ENCODE assay signal across 8 cellular contexts in the genomic region with DNA sequence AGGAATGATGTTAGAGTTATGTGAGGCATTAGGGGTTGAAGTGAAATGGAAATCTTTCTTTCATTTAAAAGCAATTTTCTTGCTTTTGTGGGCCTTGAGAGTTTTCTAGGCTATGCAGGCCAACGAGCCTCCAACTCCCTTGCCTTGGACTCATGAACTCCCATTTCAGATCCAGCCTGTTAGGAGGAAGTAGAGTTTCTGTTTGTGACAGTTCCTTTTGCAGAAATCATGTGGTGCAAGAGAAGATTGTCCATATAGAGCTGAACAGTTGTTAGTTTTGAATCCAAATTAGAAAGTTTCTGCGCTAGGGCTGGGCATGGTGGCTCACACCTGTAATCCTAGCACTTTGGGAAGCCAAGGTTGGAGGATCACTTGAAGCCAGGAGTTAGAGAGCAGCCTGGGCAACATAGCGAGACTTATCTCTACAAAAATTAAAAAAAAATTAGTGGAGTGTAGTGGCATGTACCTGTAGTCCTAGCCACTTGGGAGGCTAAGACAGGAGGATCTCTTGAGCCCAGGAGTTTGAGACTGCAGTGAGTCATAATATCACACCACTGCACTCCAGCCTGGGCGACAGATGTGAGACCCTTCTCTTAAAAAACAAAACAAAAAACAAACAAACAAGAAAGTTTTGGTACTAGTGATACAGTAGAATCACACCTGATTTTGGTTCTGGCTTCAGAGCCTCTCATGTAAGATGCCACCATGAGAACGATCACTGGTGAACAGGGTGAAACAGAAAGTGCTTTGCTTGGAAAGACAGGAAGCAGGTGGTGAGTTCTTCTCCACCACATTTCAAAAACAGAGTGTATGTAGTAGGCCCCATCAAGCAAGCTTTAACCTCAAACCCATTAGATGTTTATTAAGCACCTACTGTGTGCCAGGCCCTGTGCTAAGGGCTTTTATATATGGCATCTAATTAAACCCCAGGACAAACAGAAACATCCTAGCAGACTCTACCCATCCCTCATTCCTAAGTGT. TPM values are rescaled to one million over a fixed set of nuclear protein-coding genes. Genes with fewer than 3 reads are reported as not detected.
DNase-seq lines count a peak whose midpoint lies in the region; ATAC-seq and TF ChIP-seq lines count a peak whose summit lies in the region.

No MANE protein-coding gene starts in this region.

- no peak for TF ChIP-seq CTCF in GM12864 (IDR thresholded peaks at IDR 0.05; ENCODE audit: low read depth, low read length, missing control alignments)
- no peak for TF ChIP-seq CTCF in WTC11 (IDR thresholded peaks at IDR 0.05)

- no peaks in the 10 kb centered on the region for H3K9me3 Mint-ChIP-seq in effector memory CD8-positive, alpha-beta T cell
- H3K9me3 Mint-ChIP-seq in WTC11, result peaks cover 8% of the 10 kb centered on the region

- peak; percentile 95 for ATAC-seq in GM21447 (IDR thresholded peaks at IDR 0.05; ENCODE audit: unreplicated experiment)
- peak; percentile 86 for ATAC-seq in effector memory CD8-positive, alpha-beta T cell (replicated peaks)
- ATAC-seq in WTC11, result no peak

- H3K4me3 Mint-ChIP-seq in effector memory CD8-positive, alpha-beta T cell, result peak overlapping the region; percentile 10 to 46
- no peak overlapping the region for H3K4me3 Mint-ChIP-seq in WTC11

- peak overlapping the region; percentile 82 to 88 for H3K27ac Mint-ChIP-seq in effector memory CD8-positive, alpha-beta T cell
- no peak overlapping the region for H3K27ac Mint-ChIP-seq in WTC11

- CTCF ChIA-PET in WTC11 (lab: Charles Lee), result interaction anchor here (1.0 kb wide), 1 partner anchor 181 kb away, joined by 8 read pairs; no protein-coding TSS in a partner anchor

- H3K36me3 Mint-ChIP-seq in effector memory CD8-positive, alpha-beta T cell (ENCODE audit: insufficient read depth), result peaks cover 3% of the 10 kb centered on the region
- no peaks in the 10 kb centered on the region for H3K36me3 Mint-ChIP-seq in WTC11

- DNase-seq in GM12864 (ENCODE audit: low read depth) (peak; percentile 68), 8988T (no peak), WTC11 (ENCODE audit: low spot score) (no peak), OCI-M2 (lab: John Stamatoyannopoulos, UW; ENCODE audit: unreplicated experiment) (no peak)
- DNase-seq in Jurkat, Clone E6-1 (ENCODE audit: low read depth, low spot score), result peak; percentile 94
- DNase-seq in effector memory CD8-positive, alpha-beta T cell, result peak in 1 of 3 experiments; percentile 6
- DNase-seq in activated CD8-positive, alpha-beta memory T cell treated with anti-CD3 and anti-CD28 coated beads, Interleukin-2, amount 50 U/mL, for 4 hours, result no peak

- H3K27me3 Mint-ChIP-seq in effector memory CD8-positive, alpha-beta T cell, result no peaks in the 10 kb centered on the region
- no peaks in the 10 kb centered on the region for H3K27me3 Mint-ChIP-seq in WTC11 (ENCODE audit: low read depth)

- POLR2A ChIA-PET in WTC11 (lab: Charles Lee), result no interaction called here

- H3K4me1 Mint-ChIP-seq in effector memory CD8-positive, alpha-beta T cell (ENCODE audit: low read depth in 2 of 2), result peaks cover 12 to 14% of the 10 kb centered on the region in 2 donors
- H3K4me1 Mint-ChIP-seq in WTC11, result no peaks in the 10 kb centered on the region; the same call in 1 of the 2 replicates

- H3K4me3 ChIP-seq in GM12864 (ENCODE audit: low read depth, low read length), result no peak overlapping the region
- no peak overlapping the region for H3K4me3 ChIP-seq in Jurkat, Clone E6-1 (ENCODE audit: low read length)

TF ChIP-seq in WTC11, 78 proteins besides CTCF, POLR2A, EP300 and RAD21:
- TF ChIP-seq, protein P1, sequence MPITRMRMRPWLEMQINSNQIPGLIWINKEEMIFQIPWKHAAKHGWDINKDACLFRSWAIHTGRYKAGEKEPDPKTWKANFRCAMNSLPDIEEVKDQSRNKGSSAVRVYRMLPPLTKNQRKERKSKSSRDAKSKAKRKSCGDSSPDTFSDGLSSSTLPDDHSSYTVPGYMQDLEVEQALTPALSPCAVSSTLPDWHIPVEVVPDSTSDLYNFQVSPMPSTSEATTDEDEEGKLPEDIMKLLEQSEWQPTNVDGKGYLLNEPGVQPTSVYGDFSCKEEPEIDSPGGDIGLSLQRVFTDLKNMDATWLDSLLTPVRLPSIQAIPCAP (CRISPR knock-in tag; IDR thresholded peaks at IDR 0.05), result no peak
- TF ChIP-seq, protein P2, sequence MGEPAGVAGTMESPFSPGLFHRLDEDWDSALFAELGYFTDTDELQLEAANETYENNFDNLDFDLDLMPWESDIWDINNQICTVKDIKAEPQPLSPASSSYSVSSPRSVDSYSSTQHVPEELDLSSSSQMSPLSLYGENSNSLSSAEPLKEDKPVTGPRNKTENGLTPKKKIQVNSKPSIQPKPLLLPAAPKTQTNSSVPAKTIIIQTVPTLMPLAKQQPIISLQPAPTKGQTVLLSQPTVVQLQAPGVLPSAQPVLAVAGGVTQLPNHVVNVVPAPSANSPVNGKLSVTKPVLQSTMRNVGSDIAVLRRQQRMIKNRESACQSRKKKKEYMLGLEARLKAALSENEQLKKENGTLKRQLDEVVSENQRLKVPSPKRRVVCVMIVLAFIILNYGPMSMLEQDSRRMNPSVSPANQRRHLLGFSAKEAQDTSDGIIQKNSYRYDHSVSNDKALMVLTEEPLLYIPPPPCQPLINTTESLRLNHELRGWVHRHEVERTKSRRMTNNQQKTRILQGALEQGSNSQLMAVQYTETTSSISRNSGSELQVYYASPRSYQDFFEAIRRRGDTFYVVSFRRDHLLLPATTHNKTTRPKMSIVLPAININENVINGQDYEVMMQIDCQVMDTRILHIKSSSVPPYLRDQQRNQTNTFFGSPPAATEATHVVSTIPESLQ (CRISPR knock-in tag; IDR thresholded peaks at IDR 0.05), result no peak
- TF ChIP-seq ELF4 (CRISPR knock-in tag; IDR thresholded peaks at IDR 0.05; ENCODE audit: low read depth) (no peak), EMX1 (CRISPR knock-in tag; IDR thresholded peaks at IDR 0.05) (no peak), PRRX2 (CRISPR knock-in tag; IDR thresholded peaks at IDR 0.05) (no peak), CBFB (CRISPR knock-in tag; IDR thresholded peaks at IDR 0.05; ENCODE audit: low read depth) (no peak), JUN (CRISPR knock-in tag; IDR thresholded peaks at IDR 0.05) (no peak), MXD4 (CRISPR knock-in tag; IDR thresholded peaks at IDR 0.05; ENCODE audit: borderline replicate concordance) (no peak), ZNF396 (CRISPR knock-in tag; IDR thresholded peaks at IDR 0.05; ENCODE audit: borderline replicate concordance) (no peak)
- TF ChIP-seq, protein P3, sequence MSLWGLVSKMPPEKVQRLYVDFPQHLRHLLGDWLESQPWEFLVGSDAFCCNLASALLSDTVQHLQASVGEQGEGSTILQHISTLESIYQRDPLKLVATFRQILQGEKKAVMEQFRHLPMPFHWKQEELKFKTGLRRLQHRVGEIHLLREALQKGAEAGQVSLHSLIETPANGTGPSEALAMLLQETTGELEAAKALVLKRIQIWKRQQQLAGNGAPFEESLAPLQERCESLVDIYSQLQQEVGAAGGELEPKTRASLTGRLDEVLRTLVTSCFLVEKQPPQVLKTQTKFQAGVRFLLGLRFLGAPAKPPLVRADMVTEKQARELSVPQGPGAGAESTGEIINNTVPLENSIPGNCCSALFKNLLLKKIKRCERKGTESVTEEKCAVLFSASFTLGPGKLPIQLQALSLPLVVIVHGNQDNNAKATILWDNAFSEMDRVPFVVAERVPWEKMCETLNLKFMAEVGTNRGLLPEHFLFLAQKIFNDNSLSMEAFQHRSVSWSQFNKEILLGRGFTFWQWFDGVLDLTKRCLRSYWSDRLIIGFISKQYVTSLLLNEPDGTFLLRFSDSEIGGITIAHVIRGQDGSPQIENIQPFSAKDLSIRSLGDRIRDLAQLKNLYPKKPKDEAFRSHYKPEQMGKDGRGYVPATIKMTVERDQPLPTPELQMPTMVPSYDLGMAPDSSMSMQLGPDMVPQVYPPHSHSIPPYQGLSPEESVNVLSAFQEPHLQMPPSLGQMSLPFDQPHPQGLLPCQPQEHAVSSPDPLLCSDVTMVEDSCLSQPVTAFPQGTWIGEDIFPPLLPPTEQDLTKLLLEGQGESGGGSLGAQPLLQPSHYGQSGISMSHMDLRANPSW (CRISPR knock-in tag; conservative IDR thresholded peaks at IDR 0.05; ENCODE audit: low read depth), result no peak
- TF ChIP-seq, protein P4, sequence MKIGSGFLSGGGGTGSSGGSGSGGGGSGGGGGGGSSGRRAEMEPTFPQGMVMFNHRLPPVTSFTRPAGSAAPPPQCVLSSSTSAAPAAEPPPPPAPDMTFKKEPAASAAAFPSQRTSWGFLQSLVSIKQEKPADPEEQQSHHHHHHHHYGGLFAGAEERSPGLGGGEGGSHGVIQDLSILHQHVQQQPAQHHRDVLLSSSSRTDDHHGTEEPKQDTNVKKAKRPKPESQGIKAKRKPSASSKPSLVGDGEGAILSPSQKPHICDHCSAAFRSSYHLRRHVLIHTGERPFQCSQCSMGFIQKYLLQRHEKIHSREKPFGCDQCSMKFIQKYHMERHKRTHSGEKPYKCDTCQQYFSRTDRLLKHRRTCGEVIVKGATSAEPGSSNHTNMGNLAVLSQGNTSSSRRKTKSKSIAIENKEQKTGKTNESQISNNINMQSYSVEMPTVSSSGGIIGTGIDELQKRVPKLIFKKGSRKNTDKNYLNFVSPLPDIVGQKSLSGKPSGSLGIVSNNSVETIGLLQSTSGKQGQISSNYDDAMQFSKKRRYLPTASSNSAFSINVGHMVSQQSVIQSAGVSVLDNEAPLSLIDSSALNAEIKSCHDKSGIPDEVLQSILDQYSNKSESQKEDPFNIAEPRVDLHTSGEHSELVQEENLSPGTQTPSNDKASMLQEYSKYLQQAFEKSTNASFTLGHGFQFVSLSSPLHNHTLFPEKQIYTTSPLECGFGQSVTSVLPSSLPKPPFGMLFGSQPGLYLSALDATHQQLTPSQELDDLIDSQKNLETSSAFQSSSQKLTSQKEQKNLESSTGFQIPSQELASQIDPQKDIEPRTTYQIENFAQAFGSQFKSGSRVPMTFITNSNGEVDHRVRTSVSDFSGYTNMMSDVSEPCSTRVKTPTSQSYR (CRISPR knock-in tag; IDR thresholded peaks at IDR 0.05), result no peak

RNA-seq across cellular contexts. Expression of a gene that starts 47.5 kb away (rescaled TPM):
- 19.3 TPM for polyA plus RNA-seq in Jurkat, Clone E6-1 (2012; ENCODE audit: insufficient read depth, insufficient read length)
- 53.3 to 80.5 TPM (median 55.5 TPM) in 3 replicates for total RNA-seq in WTC11 (2021)

Comparison
In these comparisons a context has a peak if more than half of its experiments do, and no peak if none do; other contexts are left out.
1. DNase-seq: peak in GM12864 (single experiment) and Jurkat, Clone E6-1 (single experiment); none in 8988T (single experiment), WTC11 (single experiment), OCI-M2 (single experiment) and activated CD8-positive, alpha-beta memory T cell treated with anti-CD3 and anti-CD28 coated beads, Interleukin-2, amount 50 U/mL, for 4 hours (single experiment).